ENCODE assay signal across 10 cellular contexts in genomic region chr16:89300976-89301360, GRCh38.
A peak's percentile ranks its signal among the peaks of the same experiment; 100 is the strongest.
DNase-seq lines count a peak whose midpoint lies in the region; TF ChIP-seq lines count a peak whose summit lies in the region.
"Had no signal": no experiment of that assay in that cellular context is flagged by ENCODE, and none has a peak within 500 bp of the region (broad histone marks: within the 10 kb centered on the region; RNA-seq: fewer than 3 reads in every experiment).

No MANE protein-coding gene starts in this region.

- peaks cover 77% of the 10 kb centered on the region for H4K20me1 ChIP-seq in neural progenitor cell (ENCODE audit: low read depth)

- WGBS in endodermal cell (ENCODE audit: insufficient coverage in 1 of 2, insufficient read length in 1 of 2), 2 experiments = 96 to 100% methylated on average over 5 to 8 of the region's 9 CpGs

- H3K4me3 Mint-ChIP-seq in activated naive CD4-positive, alpha-beta T cell treated with anti-CD3 and anti-CD28 coated beads, Interleukin-2, amount 50 U/mL, for 24 hours = no peak overlapping the region
- no peak overlapping the region for H3K4me3 Mint-ChIP-seq in endodermal cell
- H3K4me3 Mint-ChIP-seq in neural progenitor cell = no peak overlapping the region
- H3K4me3 Mint-ChIP-seq in type B pancreatic cell = peak overlapping the region; percentile 39
- H3K4me3 Mint-ChIP-seq: neural crest cell had no signal

- peaks cover 71% of the 10 kb centered on the region for H3K79me2 ChIP-seq in neural progenitor cell (ENCODE audit: low read depth)

- H3K9me3 Mint-ChIP-seq in activated naive CD4-positive, alpha-beta T cell treated with anti-CD3 and anti-CD28 coated beads, Interleukin-2, amount 50 U/mL, for 24 hours = no peaks in the 10 kb centered on the region
- H3K9me3 Mint-ChIP-seq in endodermal cell (no peaks in the 10 kb centered on the region), neural progenitor cell (peaks cover 2% of the 10 kb centered on the region), type B pancreatic cell (no peaks in the 10 kb centered on the region)
- H3K9me3 Mint-ChIP-seq: neural crest cell had no signal

- no peak overlapping the region for H3K4me3 ChIP-seq in endodermal cell (ENCODE audit: low read length)
- no peak overlapping the region for H3K4me3 ChIP-seq in neural progenitor cell

- H3K36me3 ChIP-seq in endodermal cell (ENCODE audit: control insufficient read depth, insufficient read depth, low read length) (peaks cover 36% of the 10 kb centered on the region), neural progenitor cell (no peaks in the 10 kb centered on the region)

- H3K27ac Mint-ChIP-seq in activated naive CD4-positive, alpha-beta T cell treated with anti-CD3 and anti-CD28 coated beads, Interleukin-2, amount 50 U/mL, for 24 hours = peak overlapping the region; percentile 55
- H3K27ac Mint-ChIP-seq in endodermal cell (peak overlapping the region; percentile 69), neural progenitor cell (no peak overlapping the region), type B pancreatic cell (peak overlapping the region; percentile 86)

- TF ChIP-seq POLR2A in erythroblast (IDR thresholded peaks at IDR 0.05; ENCODE audit: low read length) = no peak

- peaks cover 58% of the 10 kb centered on the region for H3K4me1 Mint-ChIP-seq in activated naive CD4-positive, alpha-beta T cell treated with anti-CD3 and anti-CD28 coated beads, Interleukin-2, amount 50 U/mL, for 24 hours
- H3K4me1 Mint-ChIP-seq in endodermal cell = peaks cover 13% of the 10 kb centered on the region
- peaks cover 35% of the 10 kb centered on the region for H3K4me1 Mint-ChIP-seq in neural progenitor cell
- peaks cover 36% of the 10 kb centered on the region for H3K4me1 Mint-ChIP-seq in type B pancreatic cell (ENCODE audit: unreplicated experiment)

- H3K9me3 ChIP-seq in endodermal cell (ENCODE audit: control insufficient read depth, low read length) = no peaks in the 10 kb centered on the region
- H3K9me3 ChIP-seq in neural progenitor cell (ENCODE audit: low read depth) = no peaks in the 10 kb centered on the region

- no peak overlapping the region for H3K4me2 ChIP-seq in neural progenitor cell

- TF ChIP-seq CTCF in endodermal cell (conservative IDR thresholded peaks at IDR 0.05) = no peak
- TF ChIP-seq CTCF in neural progenitor cell (IDR thresholded peaks at IDR 0.05) = no peak
- TF ChIP-seq CTCF in type B pancreatic cell (conservative IDR thresholded peaks at IDR 0.05) = no peak

- no peak for DNase-seq in activated naive CD4-positive, alpha-beta T cell (lab: John Stamatoyannopoulos, UW)
- no peak for DNase-seq in endodermal cell
- no peak for DNase-seq in neural progenitor cell (ENCODE audit: low spot score)
- no peak for DNase-seq in type B pancreatic cell (ENCODE audit: extremely low spot score, unreplicated experiment)
- no peak for DNase-seq in NCI-H2107 (lab: John Stamatoyannopoulos, UW)
- no peak for DNase-seq in mesenteric fat pad (ENCODE audit: low spot score)
- DNase-seq in erythroblast (lab: John Stamatoyannopoulos, UW) = no peak
- DNase-seq: activated CD8-positive, alpha-beta memory T cell treated with anti-CD3 and anti-CD28 coated beads, Interleukin-2, amount 50 U/mL, for 4 hours had no signal

- H3K36me3 Mint-ChIP-seq in activated naive CD4-positive, alpha-beta T cell treated with anti-CD3 and anti-CD28 coated beads, Interleukin-2, amount 50 U/mL, for 24 hours = peaks cover 8% of the 10 kb centered on the region
- H3K36me3 Mint-ChIP-seq in endodermal cell (ENCODE audit: low read depth) = peaks cover 39% of the 10 kb centered on the region
- peaks cover 30% of the 10 kb centered on the region for H3K36me3 Mint-ChIP-seq in neural progenitor cell
- peaks cover 15% of the 10 kb centered on the region for H3K36me3 Mint-ChIP-seq in type B pancreatic cell

- H3K4me1 ChIP-seq in endodermal cell (ENCODE audit: control insufficient read depth, insufficient read depth, low read length) = no peaks in the 10 kb centered on the region
- peaks cover 17% of the 10 kb centered on the region for H3K4me1 ChIP-seq in neural progenitor cell

- H3K27me3 ChIP-seq in endodermal cell (ENCODE audit: control insufficient read depth, insufficient read depth, low read length, poor library complexity, severe bottlenecking) = no peaks in the 10 kb centered on the region
- H3K27me3 ChIP-seq in neural progenitor cell = no peaks in the 10 kb centered on the region

- no peak overlapping the region for H3K9ac ChIP-seq in endodermal cell (ENCODE audit: extremely low read depth, low read length, poor library complexity, severe bottlenecking)
- no peak overlapping the region for H3K9ac ChIP-seq in neural progenitor cell

- no peak overlapping the region for H3K27ac ChIP-seq in endodermal cell (ENCODE audit: low read depth, low read length)
- H3K27ac ChIP-seq in neural progenitor cell = peak overlapping the region; percentile 6

- no peaks in the 10 kb centered on the region for H3K27me3 Mint-ChIP-seq in activated naive CD4-positive, alpha-beta T cell treated with anti-CD3 and anti-CD28 coated beads, Interleukin-2, amount 50 U/mL, for 24 hours
- H3K27me3 Mint-ChIP-seq in endodermal cell (ENCODE audit: insufficient read depth) (no peaks in the 10 kb centered on the region), neural progenitor cell (ENCODE audit: insufficient read depth, low read depth) (peaks cover 2% of the 10 kb centered on the region), type B pancreatic cell (no peaks in the 10 kb centered on the region)

- H2AFZ ChIP-seq in neural progenitor cell (replicated peaks) = no peak overlapping the region

- peaks cover 8% of the 10 kb centered on the region for H3F3A ChIP-seq in neural progenitor cell (ENCODE audit: low read depth)
